In the genomic region with DNA sequence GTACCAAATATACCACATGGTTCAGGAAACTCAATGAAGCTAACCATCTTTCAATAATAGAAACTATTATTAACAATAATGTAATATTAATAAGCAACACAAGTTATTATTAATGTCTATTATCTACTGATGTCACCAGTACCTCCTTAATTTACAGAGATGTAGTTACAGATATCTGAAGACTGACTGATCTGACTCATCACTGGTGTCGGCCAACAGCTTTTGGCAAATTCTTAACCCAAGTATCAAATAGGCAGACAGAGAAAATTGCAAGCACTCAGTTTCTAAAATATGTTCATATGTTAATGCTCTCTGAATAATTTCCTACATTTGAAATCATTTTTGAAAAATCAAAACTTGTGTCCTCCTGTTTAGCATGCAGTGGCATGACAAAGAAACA, we compare ENCODE assay signal across 21 cellular contexts.
DNase-seq lines count a peak whose midpoint lies in the region; ATAC-seq and TF ChIP-seq lines count a peak whose summit lies in the region.
"Had no signal": no experiment of that assay in that cellular context is flagged by ENCODE, and none has a peak within 500 bp of the region (broad histone marks: within the 10 kb centered on the region; RNA-seq: fewer than 3 reads in every experiment).

No MANE protein-coding gene starts in this region.

- H3K4me3 ChIP-seq in Karpas-422 (ENCODE audit: low read length), result no peak overlapping the region
- H3K4me3 ChIP-seq in epithelial cell of esophagus (ENCODE audit: low read length), result no peak overlapping the region
- H3K4me3 ChIP-seq: Peyer's patch, psoas muscle had no signal

- DNase-seq in GM03348 (ENCODE audit: low spot score) (peak; percentile 50), Karpas-422 (no peak), epithelial cell of esophagus (ENCODE audit: low read depth) (peak; percentile 32), MV-4-11 (lab: John Stamatoyannopoulos, UW) (no peak), medulla oblongata (ENCODE audit: extremely low spot score) (no peak), NCI-H2196 (lab: John Stamatoyannopoulos, UW; ENCODE audit: unreplicated experiment) (no peak)
- DNase-seq: ACHN; activated CD4-positive, alpha-beta T cell treated with anti-CD3 and anti-CD28 coated beads, Interleukin-2, amount 10 ng/mL, durations not matched to agents 7 days and 5 days; CD4-positive, alpha-beta T cell; effector memory CD4-positive, alpha-beta T cell; H9; NCI-H2081; NCI-H446 treated with DMSO at 0.1 percent for 48 hours; Peyer's patch; psoas muscle; T-helper 17 cell had no signal

- no peaks in the 10 kb centered on the region for H3K9me2 ChIP-seq in Karpas-422 (replicated peaks; ENCODE audit: insufficient read depth, low read length)

- no peak for TF ChIP-seq CTCF in epithelial cell of esophagus (IDR thresholded peaks at IDR 0.05; ENCODE audit: insufficient read depth, low read depth, low read length, missing control alignments)

- H3K27me3 ChIP-seq in Karpas-422 (ENCODE audit: low read length), result no peaks in the 10 kb centered on the region
- H3K27me3 ChIP-seq: Peyer's patch had no signal

- H3K27ac ChIP-seq in Karpas-422 (ENCODE audit: low read length), result peak overlapping the region; percentile 37
- H3K27ac ChIP-seq: Peyer's patch, psoas muscle, VCaP had no signal

- ATAC-seq in GM21529 (IDR thresholded peaks at IDR 0.05; ENCODE audit: unreplicated experiment) (peak; percentile 55), HG02763 (IDR thresholded peaks at IDR 0.05; ENCODE audit: unreplicated experiment) (no peak)
- ATAC-seq: esophagus mucosa; psoas muscle; stimulated activated effector memory CD8-positive, alpha-beta T cell treated with anti-CD3 and anti-CD28 coated beads, Interleukin-12 subunit alpha, Interleukin-12 subunit beta, amount 100 ng/mL, for 72 hours; T-helper 17 cell had no signal

- H3K9ac ChIP-seq in Karpas-422 (ENCODE audit: low read length), result no peak overlapping the region

- H3K79me2 ChIP-seq in Karpas-422 (ENCODE audit: low read length), result peaks cover 52% of the 10 kb centered on the region

- H2AFZ ChIP-seq in Karpas-422 (ENCODE audit: low read length), result no peak overlapping the region

- H3K4me1 ChIP-seq in Karpas-422 (ENCODE audit: low read length), result peaks cover 37% of the 10 kb centered on the region
- H3K4me1 ChIP-seq: Peyer's patch, psoas muscle had no signal

- H3K9me3 ChIP-seq in Karpas-422 (ENCODE audit: low read length), result no peaks in the 10 kb centered on the region
- H3K9me3 ChIP-seq: Peyer's patch, psoas muscle had no signal

- H4K20me1 ChIP-seq in Karpas-422 (ENCODE audit: insufficient read depth, low read depth, low read length), result no peaks in the 10 kb centered on the region

- no peak overlapping the region for H3K4me2 ChIP-seq in Karpas-422 (ENCODE audit: low read depth, low read length, poor library complexity, severe bottlenecking)

- H3K36me3 ChIP-seq in Karpas-422 (ENCODE audit: insufficient read depth, low read length), result peaks cover 35% of the 10 kb centered on the region
- H3K36me3 ChIP-seq: Peyer's patch had no signal

Comparison
In these comparisons a context has a peak if more than half of its experiments do, and no peak if none do; other contexts are left out.
1. DNase-seq: peak in GM03348 (single experiment) and epithelial cell of esophagus (single experiment); none in Karpas-422 (single experiment), MV-4-11 (single experiment), medulla oblongata (single experiment) and NCI-H2196 (single experiment).